8 cellular contexts compared by ENCODE assay signal in the genomic region with DNA sequence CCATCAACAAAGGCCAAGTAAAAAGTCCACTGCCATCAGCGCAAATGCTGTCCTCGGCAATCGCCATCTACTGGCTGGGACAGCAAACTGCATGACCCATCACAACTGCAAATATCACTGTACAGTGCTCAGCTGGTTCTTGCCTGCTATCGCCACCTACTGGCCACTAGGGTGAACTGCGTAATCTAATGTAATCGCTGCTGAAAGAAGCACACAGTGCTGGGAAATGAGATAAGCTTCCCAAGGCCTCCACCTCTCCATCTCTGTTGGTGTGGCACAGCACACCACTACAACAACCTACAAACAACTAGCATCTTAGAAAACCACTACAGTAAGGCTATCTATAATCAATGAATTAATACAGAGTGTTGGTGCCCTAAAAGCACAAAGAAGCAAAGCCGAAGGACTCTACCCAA.
DNase-seq lines count a peak whose midpoint lies in the region; ATAC-seq and TF ChIP-seq lines count a peak whose summit lies in the region.

No MANE protein-coding gene starts in this region.

- no peaks in the 10 kb centered on the region for H3K4me1 ChIP-seq in colonic mucosa

- H3K27ac Mint-ChIP-seq in CD14-positive monocyte, result no peak overlapping the region

- no peaks in the 10 kb centered on the region for H3K27me3 ChIP-seq in colonic mucosa

- DNase-seq in CD14-positive monocyte (ENCODE audit: low spot score) (peak; percentile 43), GM19238 (ENCODE audit: insufficient read length, low spot score) (peak; percentile 26), NCI-H2196 treated with DMSO at 0.1 percent for 48 hours (lab: John Stamatoyannopoulos, UW; ENCODE audit: unreplicated experiment) (peak; percentile 9), colonic mucosa (peak; percentile 77), lung microvascular endothelial cell (ENCODE audit: low read depth in 2 of 2) (peak; percentile 78 to 87)
- DNase-seq in activated CD4-positive, CD25-positive, alpha-beta regulatory T cell (lab: John Stamatoyannopoulos, UW), result peak in 3 of 4 experiments; percentile 2 to 13 (median 3)
- peak; percentile 3 to 8 for DNase-seq in stimulated activated CD8-positive, alpha-beta memory T cell treated with anti-CD3 and anti-CD28 coated beads, Interleukin-4, amount 100 ng/mL, for 1 hour (ENCODE audit: low read depth in 2 of 2, low spot score in 1 of 2)

- H3K36me3 Mint-ChIP-seq in CD14-positive monocyte, result no peaks in the 10 kb centered on the region

- TF ChIP-seq CTCF in CD14-positive monocyte (IDR thresholded peaks at IDR 0.05), result peak; percentile 85
- TF ChIP-seq CTCF in colonic mucosa (IDR thresholded peaks at IDR 0.05), result peak; percentile 98

- H3K27me3 Mint-ChIP-seq in CD14-positive monocyte (ENCODE audit: low read depth in 3 of 3), result peaks cover 0 to 3% (median 0%) of the 10 kb centered on the region in 3 donors

- no peaks in the 10 kb centered on the region for H3K9me3 ChIP-seq in colonic mucosa

- no peaks in the 10 kb centered on the region for H3K4me1 Mint-ChIP-seq in CD14-positive monocyte

- no peak overlapping the region for H3K4me3 ChIP-seq in colonic mucosa

- no peaks in the 10 kb centered on the region for H3K9me3 Mint-ChIP-seq in CD14-positive monocyte

- H3K9ac ChIP-seq in colonic mucosa (ENCODE audit: low read depth in 2 of 2, low read length in 2 of 2), result no peak overlapping the region

- intact Hi-C loops in CD14-positive monocyte (cut with micrococcal nuclease), result no loop called here
- intact Hi-C loops in colonic mucosa (cut with DNase I), result loop anchor here (5.0 kb wide), 1 partner anchor 265 kb away; no protein-coding TSS in a partner anchor

- peak; percentile 99 for ATAC-seq in HG03159 (IDR thresholded peaks at IDR 0.05; ENCODE audit: unreplicated experiment)

- H3K4me3 Mint-ChIP-seq in CD14-positive monocyte, result no peak overlapping the region

- H3K36me3 ChIP-seq in colonic mucosa, result no peaks in the 10 kb centered on the region

- no peak overlapping the region for H3K27ac ChIP-seq in colonic mucosa

Comparison
In these comparisons a context has a peak if more than half of its experiments do, and no peak if none do; other contexts are left out.
1. DNase-seq: peak in every context shown above with its lines; median percentile 82 in lung microvascular endothelial cell; 77 in colonic mucosa; 43 in CD14-positive monocyte; 26 in GM19238; 9 in NCI-H2196 treated with DMSO at 0.1 percent for 48 hours; 6 in stimulated activated CD8-positive, alpha-beta memory T cell treated with anti-CD3 and anti-CD28 coated beads, Interleukin-4, amount 100 ng/mL, for 1 hour; 3 in activated CD4-positive, CD25-positive, alpha-beta regulatory T cell.